11 cellular contexts compared by ENCODE assay signal in the genomic region with DNA sequence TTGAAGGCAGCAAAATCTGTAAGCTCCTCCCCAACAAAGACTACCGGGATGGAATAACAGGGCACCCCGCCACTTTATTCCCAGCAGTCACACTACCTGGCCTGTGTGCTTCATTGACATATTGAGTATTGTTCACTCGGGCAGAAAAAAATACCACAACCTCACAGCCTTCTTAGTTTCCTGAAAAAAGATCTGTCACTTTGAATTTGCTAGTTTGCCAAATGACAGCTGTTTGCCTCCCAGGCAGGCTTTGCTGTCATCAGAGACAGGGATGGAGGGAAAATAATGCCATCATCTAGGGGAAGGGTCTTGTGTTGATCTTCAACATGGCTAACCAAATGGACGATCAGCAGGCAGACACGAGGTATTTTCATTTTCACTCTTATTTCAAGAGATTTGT. TPM values are rescaled to one million over a fixed set of nuclear protein-coding genes. Genes with fewer than 3 reads are reported as not detected.
DNase-seq lines count a peak whose midpoint lies in the region; ATAC-seq and TF ChIP-seq lines count a peak whose summit lies in the region.
"Had no signal": no experiment of that assay in that cellular context is flagged by ENCODE, and none has a peak within 500 bp of the region (broad histone marks: within the 10 kb centered on the region; RNA-seq: fewer than 3 reads in every experiment).

No MANE protein-coding gene starts in this region.

- CTCF ChIA-PET in IMR-90 (lab: Yijun Ruan, JAX), result interaction anchor here (0.6 to 1.7 kb wide), 30 partner anchors 9 to 688 kb away, joined by 3 to 20 read pairs (median 4); no protein-coding TSS in a partner anchor

- H3K18ac ChIP-seq in IMR-90 (ENCODE audit: low read depth, low read length), result peak overlapping the region; percentile 53; the same call in 1 of the 2 replicates

- in situ Hi-C loops in IMR-90 (cut with MboI; ENCODE audit: low sequenced_read_pairs), result loop anchor here (10.0 kb wide), 2 partner anchors 507 to 677 kb away; no protein-coding TSS in a partner anchor

- no CpG with 5 or more reads among the region's 5 CpGs for WGBS in IMR-90 (ENCODE audit: extremely low coverage in 2 of 2, insufficient read length in 1 of 2), 2 experiments

- H3K27ac ChIP-seq in IMR-90 (ENCODE audit: insufficient read depth, low read length) (no peak overlapping the region), SJCRH30 (no peak overlapping the region), lower lobe of right lung (no peak overlapping the region), subcutaneous abdominal adipose tissue (ENCODE audit: low read depth, low read length) (peak overlapping the region; percentile 31)
- H3K27ac ChIP-seq: esophagus squamous epithelium, prostate gland had no signal

- TF ChIP-seq POLR2A in IMR-90 (IDR thresholded peaks at IDR 0.05; ENCODE audit: low read depth, low read length), result no peak

- H2AK9ac ChIP-seq in IMR-90 (replicated peaks; ENCODE audit: low read depth, low read length, poor library complexity), result no peak overlapping the region

- no peaks in the 10 kb centered on the region for H3K27me3 ChIP-seq in IMR-90 (ENCODE audit: control insufficient read depth, insufficient read depth, low read length)
- H3K27me3 ChIP-seq in SJCRH30, result no peaks in the 10 kb centered on the region
- no peaks in the 10 kb centered on the region for H3K27me3 ChIP-seq in lower lobe of right lung (ENCODE audit: low read depth)
- no peaks in the 10 kb centered on the region for H3K27me3 ChIP-seq in subcutaneous abdominal adipose tissue (ENCODE audit: control insufficient read depth in 5 of 5, insufficient read depth in 4 of 5, low read length in 5 of 5)
- H3K27me3 ChIP-seq: esophagus squamous epithelium had no signal

- H3K56ac ChIP-seq in IMR-90 (ENCODE audit: extremely low read depth, insufficient read depth, low read length), result no peak overlapping the region

- no peak overlapping the region for H2AFZ ChIP-seq in IMR-90 (replicated peaks; ENCODE audit: low read length, poor library complexity)

- H3K9me1 ChIP-seq in IMR-90 (ENCODE audit: insufficient read depth, low read length), result no peaks in the 10 kb centered on the region

- no peak overlapping the region for H3K4me3 ChIP-seq in IMR-90 (ENCODE audit: insufficient read depth, low read depth, low read length)
- peak overlapping the region; percentile 30 for H3K4me3 ChIP-seq in SJCRH30
- peak overlapping the region; percentile 4 for H3K4me3 ChIP-seq in lower lobe of right lung
- H3K4me3 ChIP-seq in subcutaneous abdominal adipose tissue (ENCODE audit: low read depth in 1 of 5, low read length in 5 of 5), result peak overlapping the region in 2 of 5 donors; percentile 32 to 43
- H3K4me3 ChIP-seq: prostate gland had no signal

- H3K14ac ChIP-seq in IMR-90 (replicated peaks; ENCODE audit: low read depth, low read length), result 0 out of 2 replicates have a peak overlapping the region, but pooled peaks have one; percentile 53

- H3K9me3 ChIP-seq in IMR-90 (ENCODE audit: control insufficient read depth, insufficient read depth, low read length) (no peaks in the 10 kb centered on the region), SJCRH30 (replicated peaks) (no peaks in the 10 kb centered on the region), lower lobe of right lung (no peaks in the 10 kb centered on the region), subcutaneous abdominal adipose tissue (ENCODE audit: control insufficient read depth in 5 of 5, low read length in 5 of 5) (no peaks in the 10 kb centered on the region)
- H3K9me3 ChIP-seq: esophagus squamous epithelium, prostate gland had no signal

- H2BK15ac ChIP-seq in IMR-90 (ENCODE audit: low read depth, low read length), result peak overlapping the region; percentile 47; the same call in 2 of the 3 replicates

- no peak for ATAC-seq in IMR-90 (ENCODE audit: low read depth)
- ATAC-seq in lower lobe of right lung, result no peak
- ATAC-seq in HG03280 (IDR thresholded peaks at IDR 0.05; ENCODE audit: unreplicated experiment), result no peak
- ATAC-seq in left colon, result no peak
- ATAC-seq: activated naive CD8-positive, alpha-beta T cell treated with anti-CD3 and anti-CD28 coated beads, Interleukin-2, amount 50 U/mL, for 24 hours had no signal

- H3K36me3 ChIP-seq in IMR-90 (ENCODE audit: control insufficient read depth, insufficient read depth, low read length) (no peaks in the 10 kb centered on the region; the same call in 1 of the 2 replicates), SJCRH30 (no peaks in the 10 kb centered on the region), lower lobe of right lung (no peaks in the 10 kb centered on the region), subcutaneous abdominal adipose tissue (ENCODE audit: control insufficient read depth in 5 of 5, insufficient read depth in 5 of 5, low read length in 5 of 5) (no peaks in the 10 kb centered on the region)
- H3K36me3 ChIP-seq: esophagus squamous epithelium, prostate gland had no signal

- no peak overlapping the region for H2BK20ac ChIP-seq in IMR-90 (ENCODE audit: low read depth, low read length)

- H3K4me1 ChIP-seq in IMR-90 (ENCODE audit: control insufficient read depth, insufficient read depth, low read length) (peaks cover 11% of the 10 kb centered on the region), SJCRH30 (no peaks in the 10 kb centered on the region; the same call in 1 of the 2 replicates), lower lobe of right lung (no peaks in the 10 kb centered on the region), subcutaneous abdominal adipose tissue (ENCODE audit: control insufficient read depth in 5 of 5, insufficient read depth in 5 of 5, low read length in 5 of 5) (peaks cover 3 to 27% (median 23%) of the 10 kb centered on the region in 5 donors)
- H3K4me1 ChIP-seq: prostate gland had no signal

- H3K23ac ChIP-seq in IMR-90 (ENCODE audit: low read depth, low read length), result no peak overlapping the region

- H4K8ac ChIP-seq in IMR-90 (ENCODE audit: low read depth in 2 of 2, low read length in 2 of 2), result peak overlapping the region in 1 of 2 experiments; percentile 36; a peak in 1 of 4 replicates

- no peaks in the 10 kb centered on the region for H3K79me1 ChIP-seq in IMR-90 (ENCODE audit: low read depth in 1 of 2, low read length in 2 of 2)

- POLR2A ChIA-PET in IMR-90 (lab: Charles Lee; ENCODE audit: unreplicated experiment), result no interaction called here

- no peak overlapping the region for H2BK120ac ChIP-seq in IMR-90 (ENCODE audit: low read depth, low read length)

- peak overlapping the region; percentile 59 for H2AK5ac ChIP-seq in IMR-90 (ENCODE audit: low read depth, low read length)

- no peak overlapping the region for H2BK5ac ChIP-seq in IMR-90 (ENCODE audit: low read depth, low read length, poor library complexity, severe bottlenecking)

- dilution Hi-C loops in IMR-90 (cut with HindIII; ENCODE audit: low sequenced_read_pairs, unreplicated experiment), result no loop called here

- no peak for TF ChIP-seq RAD21 in IMR-90 (IDR thresholded peaks at IDR 0.05; ENCODE audit: low read length)

- no peak overlapping the region; the same call in 1 of the 2 replicates for H4K91ac ChIP-seq in IMR-90 (ENCODE audit: insufficient read depth, low read depth, low read length)

- peak overlapping the region; percentile 17; the same call in 1 of the 2 replicates for H3K4ac ChIP-seq in IMR-90 (ENCODE audit: low read depth, low read length)

- TF ChIP-seq CTCF in IMR-90 (conservative IDR thresholded peaks at IDR 0.05; ENCODE audit: low read depth, low read length), result no peak
- no peak for TF ChIP-seq CTCF in lower lobe of right lung (IDR thresholded peaks at IDR 0.05)

- no peaks in the 10 kb centered on the region for H4K20me1 ChIP-seq in IMR-90 (ENCODE audit: insufficient read depth, low read length)

- no TSS peak for BruUV-seq in IMR-90 (replicated peaks; lab: Mats Ljungman, UMichigan)

- intact Hi-C loops in IMR-90 (cut with micrococcal nuclease) (loop anchor here (2.0 to 10.0 kb wide), 4 partner anchors 233 to 747 kb away; no protein-coding TSS in a partner anchor), lower lobe of right lung (cut with DNase I) (no loop called here), left colon (cut with DNase I, micrococcal nuclease) (loop anchor here in 1 of 2 donors (10.0 kb wide), 1 partner anchor 687 kb away; no protein-coding TSS in a partner anchor)

- DNase-seq in IMR-90 (no peak), SJCRH30 (peak; percentile 14 to 61), lower lobe of right lung (no peak), NCI-H524 (lab: John Stamatoyannopoulos, UW) (no peak), left colon (no peak)
- DNase-seq: esophagus squamous epithelium had no signal

- H4K5ac ChIP-seq in IMR-90 (ENCODE audit: low read depth, low read length), result no peak overlapping the region

- H3K4me2 ChIP-seq in IMR-90 (ENCODE audit: low read depth, low read length), result no peak overlapping the region

- H3K9ac ChIP-seq in IMR-90 (ENCODE audit: low read depth, low read length) (no peak overlapping the region), subcutaneous abdominal adipose tissue (ENCODE audit: low read length in 5 of 5) (peak overlapping the region in 1 of 5 donors; percentile 52)

TF ChIP-seq in IMR-90, 13 proteins besides CTCF, POLR2A, EP300 and RAD21:
- TF ChIP-seq SMC3 (IDR thresholded peaks at IDR 0.05; ENCODE audit: low read depth, low read length) (no peak), RCOR1 (IDR thresholded peaks at IDR 0.05; ENCODE audit: insufficient replicate concordance, low read length) (no peak), BHLHE40 (IDR thresholded peaks at IDR 0.05; ENCODE audit: low read depth, low read length) (no peak), CHD1 (IDR thresholded peaks at IDR 0.05; ENCODE audit: low read depth, low read length) (no peak), CEBPB (IDR thresholded peaks at IDR 0.05; ENCODE audit: low read depth, low read length) (no peak), MAFK (IDR thresholded peaks at IDR 0.05; ENCODE audit: low read depth, low read length) (no peak), FOS (IDR thresholded peaks at IDR 0.05; ENCODE audit: low read depth, low read length) (no peak)
- TF ChIP-seq, protein P1, sequence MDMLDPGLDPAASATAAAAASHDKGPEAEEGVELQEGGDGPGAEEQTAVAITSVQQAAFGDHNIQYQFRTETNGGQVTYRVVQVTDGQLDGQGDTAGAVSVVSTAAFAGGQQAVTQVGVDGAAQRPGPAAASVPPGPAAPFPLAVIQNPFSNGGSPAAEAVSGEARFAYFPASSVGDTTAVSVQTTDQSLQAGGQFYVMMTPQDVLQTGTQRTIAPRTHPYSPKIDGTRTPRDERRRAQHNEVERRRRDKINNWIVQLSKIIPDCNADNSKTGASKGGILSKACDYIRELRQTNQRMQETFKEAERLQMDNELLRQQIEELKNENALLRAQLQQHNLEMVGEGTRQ (IDR thresholded peaks at IDR 0.05; ENCODE audit: low read depth, low read length), result no peak

RNA-seq across cellular contexts. Expression of a gene that starts 26.9 kb away (rescaled TPM):
- total RNA-seq in IMR-90 (2012; rRNA removed) (7.5 and 7.9 TPM in 2 replicates), lower lobe of right lung (7.4 TPM), left colon (1 to 10 TPM; 1.2 to 1.5 TPM)
- 4.6 and 6.2 TPM in 2 replicates for polyA plus RNA-seq in IMR-90 (2012; rRNA removed)
- polyA plus RNA-seq in IMR-90 (2012; cell fraction: cytosol; rRNA removed), result 4.7 and 5.8 TPM in 2 replicates
- polyA plus RNA-seq in IMR-90 (2012; cell fraction: nucleus; rRNA removed; ENCODE audit: low replicate concordance), result 6.5 and 7.8 TPM in 2 replicates
- total RNA-seq in SJCRH30 (2014; rRNA removed; shearing (Covaris generic)), result 0.47 and 0.71 TPM in 2 replicates
- total RNA-seq: HepG2 had no signal
- polyA plus RNA-seq: HepG2 had no signal

Comparison
In these comparisons a context has a peak if more than half of its experiments do, and no peak if none do; other contexts are left out.
1. DNase-seq: peak in SJCRH30 (2 of 2); none in IMR-90 (single experiment), lower lobe of right lung (single experiment), NCI-H524 (0 of 2) and left colon (0 of 2).